Comparison of ENCODE assay signal across 17 cellular contexts in the genomic region with DNA sequence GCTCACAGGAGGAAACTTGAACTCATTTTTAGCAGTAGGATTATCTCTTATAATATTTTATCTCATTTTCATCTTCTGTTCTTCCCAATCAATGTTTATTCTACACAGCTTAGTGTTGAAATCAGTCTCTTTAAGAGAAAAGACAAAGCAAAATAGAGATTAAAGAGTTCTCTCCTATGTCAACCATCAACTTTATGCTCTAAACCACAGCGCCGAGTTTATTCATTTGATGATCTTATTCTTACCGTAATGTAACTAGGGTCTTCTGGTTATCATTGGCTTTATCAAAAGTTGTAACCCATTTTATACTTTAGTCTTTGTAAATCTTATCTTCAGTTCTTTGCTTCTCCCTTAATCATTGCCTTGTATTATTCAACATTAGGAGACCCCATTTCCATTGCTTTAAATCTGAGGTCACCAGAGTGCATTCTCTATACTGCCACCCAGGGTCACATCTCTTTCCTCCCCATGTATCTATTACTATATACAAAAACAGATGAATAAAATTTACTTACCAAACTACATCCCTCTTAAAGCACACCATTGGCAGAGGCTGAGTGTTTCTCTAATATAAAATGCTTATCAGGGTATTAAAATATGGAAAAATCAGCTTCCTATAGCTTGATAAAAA. TPM values are rescaled to one million over a fixed set of nuclear protein-coding genes. Genes with fewer than 3 reads are reported as not detected.
DNase-seq lines count a peak whose midpoint lies in the region; ATAC-seq and TF ChIP-seq lines count a peak whose summit lies in the region.
"Had no signal": no experiment of that assay in that cellular context is flagged by ENCODE, and none has a peak within 500 bp of the region (broad histone marks: within the 10 kb centered on the region; RNA-seq: fewer than 3 reads in every experiment).

No MANE protein-coding gene starts in this region.

- no peaks in the 10 kb centered on the region for H3K36me3 ChIP-seq in naive thymus-derived CD4-positive, alpha-beta T cell (ENCODE audit: control insufficient read depth in 2 of 3, insufficient read depth in 3 of 3, low read length in 3 of 3)
- H3K36me3 ChIP-seq in mesendoderm (ENCODE audit: control insufficient read depth, insufficient read depth, low read length): no peaks in the 10 kb centered on the region
- H3K36me3 ChIP-seq: BE2C, HAP-1 had no signal

- TF ChIP-seq CTCF in CD4-positive, alpha-beta T cell (IDR thresholded peaks at IDR 0.05): no peak

- peaks cover 4% of the 10 kb centered on the region for H3K9me3 ChIP-seq in CD4-positive, alpha-beta T cell (ENCODE audit: control insufficient read depth, low read length)
- peaks cover 0 to 15% (median 0%) of the 10 kb centered on the region in 3 experiments for H3K9me3 ChIP-seq in naive thymus-derived CD4-positive, alpha-beta T cell (ENCODE audit: control insufficient read depth in 2 of 3, low read length in 3 of 3)
- H3K9me3 ChIP-seq: A549, BE2C, HAP-1 had no signal

- H3K79me1 ChIP-seq in mesendoderm (ENCODE audit: low read length): no peaks in the 10 kb centered on the region

- no peak overlapping the region for H3K56ac ChIP-seq in mesendoderm (ENCODE audit: low read length)

- intact Hi-C loops in CD4-positive, alpha-beta T cell (cut with DNase I, micrococcal nuclease): no loop called here
- intact Hi-C loops in naive thymus-derived CD4-positive, alpha-beta T cell (cut with micrococcal nuclease): loop anchor here in 1 of 2 donors (1.0 to 2.0 kb wide), 2 partner anchors 8 to 14 kb away; no protein-coding TSS in a partner anchor

- no peak overlapping the region for H3K4me2 ChIP-seq in mesendoderm (ENCODE audit: low read length)
- H3K4me2 ChIP-seq: A549 had no signal

- H2BK15ac ChIP-seq in mesendoderm (replicated peaks; ENCODE audit: low read depth): no peak overlapping the region

- H3K23ac ChIP-seq in mesendoderm (ENCODE audit: low read length): no peak overlapping the region

- CTCF ChIA-PET in CD4-positive, alpha-beta T cell (lab: Charles Lee): interaction anchor here (2.3 to 5.0 kb wide), 2 partner anchors 12 to 21 kb away, joined by 8 to 23 read pairs; no protein-coding TSS in a partner anchor
- CTCF ChIA-PET in T-cell (lab: Charles Lee): interaction anchor here (0.6 to 3.7 kb wide), 5 partner anchors 10 to 251 kb away, joined by 3 to 22 read pairs (median 5); no protein-coding TSS in a partner anchor
- CTCF ChIA-PET in naive thymus-derived CD4-positive, alpha-beta T cell (lab: Charles Lee): interaction anchor here (0.7 to 4.7 kb wide), 3 partner anchors 12 to 143 kb away, joined by 3 to 39 read pairs (median 4); no protein-coding TSS in a partner anchor

- peaks cover 0 to 19% of the 10 kb centered on the region in 2 donors for H3K4me1 ChIP-seq in naive thymus-derived CD4-positive, alpha-beta T cell (ENCODE audit: control insufficient read depth in 2 of 2, insufficient read depth in 2 of 2, low read length in 2 of 2)
- no peaks in the 10 kb centered on the region for H3K4me1 ChIP-seq in mesendoderm (ENCODE audit: control insufficient read depth, low read depth, low read length)
- H3K4me1 ChIP-seq: A549, BE2C had no signal

- no peak overlapping the region for H3K27ac ChIP-seq in CD4-positive, alpha-beta T cell (ENCODE audit: low read depth, low read length)
- H3K27ac ChIP-seq in naive thymus-derived CD4-positive, alpha-beta T cell (ENCODE audit: low read depth, low read length): no peak overlapping the region
- H3K27ac ChIP-seq in mesendoderm (ENCODE audit: low read depth, low read length): no peak overlapping the region
- H3K27ac ChIP-seq: A549, C4-2B had no signal

- H3K4me3 ChIP-seq in naive thymus-derived CD4-positive, alpha-beta T cell (ENCODE audit: low read length): no peak overlapping the region
- no peak overlapping the region for H3K4me3 ChIP-seq in mesendoderm (ENCODE audit: low read length)
- H3K4me3 ChIP-seq: A549, HAP-1 had no signal

- H3K27ac Mint-ChIP-seq in activated T-cell treated with anti-CD3 and anti-CD28 coated beads, Interleukin-2, amount 50 U/mL, for 72 hours: peak overlapping the region; percentile 52
- peak overlapping the region; percentile 57 for H3K27ac Mint-ChIP-seq in CD4-positive, alpha-beta T cell
- H3K27ac Mint-ChIP-seq in T-cell: peak overlapping the region; percentile 36 to 80
- H3K27ac Mint-ChIP-seq in naive thymus-derived CD4-positive, alpha-beta T cell: peak overlapping the region in 8 of 9 donors; percentile 61 to 81 (median 74)
- H3K27ac Mint-ChIP-seq: HFFc6 had no signal

- POLR2A ChIA-PET in CD4-positive, alpha-beta T cell (lab: Charles Lee): interaction anchor here (0.6 to 1.8 kb wide), 2 partner anchors 56 to 83 kb away, joined by 3 to 4 read pairs; no protein-coding TSS in a partner anchor
- POLR2A ChIA-PET in T-cell (lab: Charles Lee): interaction anchor here in 1 of 2 donors (0.6 kb wide), 2 partner anchors 58 to 113 kb away, joined by 3 read pairs; no protein-coding TSS in a partner anchor
- POLR2A ChIA-PET in naive thymus-derived CD4-positive, alpha-beta T cell (lab: Charles Lee): interaction anchor here (0.9 to 1.4 kb wide), 3 partner anchors 13 to 84 kb away, joined by 3 to 5 read pairs (median 4); no protein-coding TSS in a partner anchor

- no peak overlapping the region for H3K18ac ChIP-seq in mesendoderm (ENCODE audit: low read length)

- H4K5ac ChIP-seq in mesendoderm (ENCODE audit: low read length): no peak overlapping the region

- no CpG with 5 or more reads among the region's 3 CpGs for WGBS in mesendoderm (ENCODE audit: extremely low coverage, insufficient coverage, low lambda C conversion rate)

- ATAC-seq in activated T-cell treated with anti-CD3 and anti-CD28 coated beads, Interleukin-2, amount 50 U/mL, for 72 hours (replicated peaks in 1 of 2): peak in 1 of 2 donors; percentile 27
- ATAC-seq in CD4-positive, alpha-beta T cell (ENCODE audit: poor library complexity): peak; percentile 39
- peak in 2 of 4 experiments; percentile 30 to 54 for ATAC-seq in T-cell (replicated peaks in 1 of 4)
- ATAC-seq in naive thymus-derived CD4-positive, alpha-beta T cell: peak; percentile 16
- ATAC-seq: A549 had no signal

- no peak for DNase-seq in activated T-cell treated with anti-CD3 and anti-CD28 coated beads, Interleukin-2, amount 50 U/mL, for 72 hours
- no peak for DNase-seq in activated T-cell treated with anti-CD3 and anti-CD28 coated beads, Interleukin-2, amount 50 U/mL, for 1 hour
- no peak for DNase-seq in CD4-positive, alpha-beta T cell
- DNase-seq in T-cell (no peak), mesendoderm (no peak), NCI-H748 treated with DMSO at 0.1 percent for 48 hours (lab: John Stamatoyannopoulos, UW) (no peak), HCEC 1CT (no peak)
- no peak for DNase-seq in naive thymus-derived CD4-positive, alpha-beta T cell
- DNase-seq: BE2C, Calu3, DMS 273 treated with DMSO at 0.1 percent for 48 hours, HFFc6 had no signal

- peaks cover 19 to 24% of the 10 kb centered on the region in 2 donors for H3K36me3 Mint-ChIP-seq in activated T-cell treated with anti-CD3 and anti-CD28 coated beads, Interleukin-2, amount 50 U/mL, for 72 hours (ENCODE audit: insufficient read depth in 2 of 2)
- H3K36me3 Mint-ChIP-seq in CD4-positive, alpha-beta T cell (ENCODE audit: low read depth): peaks cover 28% of the 10 kb centered on the region
- H3K36me3 Mint-ChIP-seq in T-cell: peaks cover 31% of the 10 kb centered on the region
- peaks cover 18 to 45% (median 32%) of the 10 kb centered on the region in 5 donors for H3K36me3 Mint-ChIP-seq in naive thymus-derived CD4-positive, alpha-beta T cell

- no peak overlapping the region for H4K8ac ChIP-seq in mesendoderm (ENCODE audit: low read depth, low read length)

- H3K9me3 Mint-ChIP-seq in activated T-cell treated with anti-CD3 and anti-CD28 coated beads, Interleukin-2, amount 50 U/mL, for 72 hours: peaks cover 11 to 17% of the 10 kb centered on the region in 2 donors
- H3K9me3 Mint-ChIP-seq in CD4-positive, alpha-beta T cell: peaks cover 18% of the 10 kb centered on the region
- H3K9me3 Mint-ChIP-seq in T-cell: peaks cover 15 to 20% (median 19%) of the 10 kb centered on the region in 3 donors
- peaks cover 18 to 25% (median 20%) of the 10 kb centered on the region in 11 donors for H3K9me3 Mint-ChIP-seq in naive thymus-derived CD4-positive, alpha-beta T cell

- no peaks in the 10 kb centered on the region for H3K27me3 ChIP-seq in CD4-positive, alpha-beta T cell (ENCODE audit: control insufficient read depth, insufficient read depth, low read length)
- no peaks in the 10 kb centered on the region for H3K27me3 ChIP-seq in naive thymus-derived CD4-positive, alpha-beta T cell (ENCODE audit: control insufficient read depth in 2 of 2, insufficient read depth in 2 of 2, low read length in 2 of 2)
- H3K27me3 ChIP-seq in mesendoderm (ENCODE audit: insufficient read depth, low read length, poor library complexity): no peaks in the 10 kb centered on the region
- H3K27me3 ChIP-seq: BE2C had no signal

- H3K4me3 Mint-ChIP-seq in activated T-cell treated with anti-CD3 and anti-CD28 coated beads, Interleukin-2, amount 50 U/mL, for 72 hours: peak overlapping the region; percentile 23 to 34
- H3K4me3 Mint-ChIP-seq in CD4-positive, alpha-beta T cell: peak overlapping the region; percentile 50
- peak overlapping the region in 2 of 3 donors; percentile 5 to 24 for H3K4me3 Mint-ChIP-seq in T-cell
- H3K4me3 Mint-ChIP-seq in naive thymus-derived CD4-positive, alpha-beta T cell: peak overlapping the region in 8 of 10 donors; percentile 29 to 77 (median 64)
- H3K4me3 Mint-ChIP-seq: HFFc6 had no signal

- H3K27me3 Mint-ChIP-seq in activated T-cell treated with anti-CD3 and anti-CD28 coated beads, Interleukin-2, amount 50 U/mL, for 72 hours (ENCODE audit: low read depth): no peaks in the 10 kb centered on the region
- no peaks in the 10 kb centered on the region for H3K27me3 Mint-ChIP-seq in CD4-positive, alpha-beta T cell
- no peaks in the 10 kb centered on the region for H3K27me3 Mint-ChIP-seq in T-cell
- no peaks in the 10 kb centered on the region for H3K27me3 Mint-ChIP-seq in naive thymus-derived CD4-positive, alpha-beta T cell

- H3K4ac ChIP-seq in mesendoderm (ENCODE audit: low read depth, low read length): no peak overlapping the region

- H3K4me1 Mint-ChIP-seq in activated T-cell treated with anti-CD3 and anti-CD28 coated beads, Interleukin-2, amount 50 U/mL, for 72 hours (ENCODE audit: low read depth): peaks cover 25% of the 10 kb centered on the region
- H3K4me1 Mint-ChIP-seq in CD4-positive, alpha-beta T cell (ENCODE audit: low read depth): peaks cover 62% of the 10 kb centered on the region
- H3K4me1 Mint-ChIP-seq in T-cell: peaks cover 47 to 55% (median 49%) of the 10 kb centered on the region in 3 donors
- H3K4me1 Mint-ChIP-seq in naive thymus-derived CD4-positive, alpha-beta T cell: peaks cover 0 to 70% (median 55%) of the 10 kb centered on the region in 7 donors

- no peak overlapping the region for H2AK5ac ChIP-seq in mesendoderm (ENCODE audit: low read length)

- H3K9ac ChIP-seq in mesendoderm (ENCODE audit: low read length): no peak overlapping the region

- no peak overlapping the region for H2BK5ac ChIP-seq in mesendoderm (ENCODE audit: low read length)

- no peak overlapping the region for H2BK120ac ChIP-seq in mesendoderm (ENCODE audit: low read depth, low read length)

- H3K79me2 ChIP-seq in mesendoderm (ENCODE audit: control insufficient read depth, insufficient read depth, low read length): no peaks in the 10 kb centered on the region

RNA-seq across cellular contexts. Expression of gene ERMN, which starts 22.8 kb away (rescaled TPM):
- total RNA-seq in activated T-cell treated with anti-CD3 and anti-CD28 coated beads, Interleukin-2, amount 50 U/mL, for 72 hours: 1 to 10 TPM; 2.8 to 3.5 TPM
- total RNA-seq in CD4-positive, alpha-beta T cell: 10 to 100 TPM; 17.3 to 18.0 TPM
- total RNA-seq in T-cell: 10 to 100 TPM in 2 of 5 donors, 1 to 10 TPM in 3; 2.2 to 12.8 (median 4.3) TPM
- total RNA-seq in naive thymus-derived CD4-positive, alpha-beta T cell: 10 to 100 TPM in 2 of 5 experiments, 1 to 10 TPM in 3; 5.6 to 17.3 (median 6.1) TPM
- polyA plus RNA-seq in naive thymus-derived CD4-positive, alpha-beta T cell: under 1 TPM; 0.09 to 0.38 TPM
- 0.80 TPM for polyA plus RNA-seq in mesendoderm (2013, experiment 1 of 2)
- polyA plus RNA-seq in mesendoderm (2013, experiment 2 of 2): 0.70 TPM
- total RNA-seq: Calu3, H1, HFFc6 had no signal
- polyA plus RNA-seq: A549, AG04450 had no signal
